40 cellular contexts compared by ENCODE assay signal in the genomic region with DNA sequence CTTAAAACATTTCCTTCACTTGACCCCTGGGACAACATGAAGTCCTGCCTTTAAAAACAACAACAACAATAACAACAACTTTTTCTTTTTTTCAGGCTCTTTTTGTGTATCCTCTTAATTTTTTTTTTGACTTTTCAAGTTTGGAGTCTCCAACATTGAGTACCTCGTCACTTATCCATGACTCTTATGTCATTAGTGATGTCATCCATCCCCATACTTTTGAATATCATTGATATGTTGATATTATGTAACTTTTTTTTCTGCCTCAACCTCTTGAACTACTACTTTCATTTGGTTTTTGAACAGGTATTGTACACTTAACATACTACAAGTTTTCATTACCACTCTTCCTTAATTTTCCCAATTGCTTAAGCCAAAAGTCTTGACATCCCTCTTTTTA.
"Had no signal": no experiment of that assay in that cellular context is flagged by ENCODE, and none has a peak within 500 bp of the region (broad histone marks: within the 10 kb centered on the region; RNA-seq: fewer than 3 reads in every experiment).

No MANE protein-coding gene starts in this region.

- DNase-seq: activated effector memory CD4-positive, alpha-beta T cell treated with anti-CD3 and anti-CD28 coated beads, Interleukin-2, amount 50 U/mL, for 16 hours; activated effector memory CD4-positive, alpha-beta T cell treated with Interleukin-2 at 50 U/mL for 16 hours; activated gamma-delta T cell; activated gamma-delta T cell treated with Interleukin-2 at 50 U/mL for 16 hours; activated naive CD4-positive, alpha-beta T cell; activated naive CD4-positive, alpha-beta T cell treated with anti-CD3 and anti-CD28 coated beads for 36 hours; activated naive CD4-positive, alpha-beta T cell treated with anti-CD3 and anti-CD28 coated beads, Interleukin-2, amount 10 ng/mL, durations not matched to agents 7 days and 5 days; activated naive CD4-positive, alpha-beta T cell treated with anti-CD3 and anti-CD28 coated beads, Interleukin-2, amount 50 U/mL, for 16 hours; activated naive CD4-positive, alpha-beta T cell treated with Interleukin-2 at 50 U/mL for 16 hours; activated naive CD8-positive, alpha-beta T cell treated with anti-CD3 and anti-CD28 coated beads for 36 hours; activated naive CD8-positive, alpha-beta T cell treated with anti-CD3 and anti-CD28 coated beads, Interleukin-2, amount 10 ng/mL, durations not matched to agents 7 days and 5 days; activated naive CD8-positive, alpha-beta T cell treated with anti-CD3 and anti-CD28 coated beads, Interleukin-2, amount 50 U/mL, for 24 hours; activated T-cell treated with anti-CD3 and anti-CD28 coated beads, Interleukin-2, amount 50 U/mL, for 1 hour; activated T-cell treated with anti-CD3 and anti-CD28 coated beads, Interleukin-2, amount 50 U/mL, for 24 hours; activated T-cell treated with anti-CD3 and anti-CD28 coated beads, Interleukin-2, amount 50 U/mL, for 4 hours; activated T-cell treated with anti-CD3 and anti-CD28 coated beads, Interleukin-2, amount 50 U/mL, for 48 hours; activated T-cell treated with anti-CD3 and anti-CD28 coated beads, Interleukin-2, amount 50 U/mL, for 72 hours; adrenal gland; amniotic stem cell; amygdala; anterior cingulate cortex; aorta; body of pancreas; brain microvascular endothelial cell; caudate nucleus; central memory CD4-positive, alpha-beta T cell; cerebellar nuclear complex had no signal

- H3K4me3 ChIP-seq: adrenal gland, ascending aorta, body of pancreas, breast epithelium, cardiac muscle cell had no signal

- H3K4me1 Mint-ChIP-seq: activated naive CD4-positive, alpha-beta T cell treated with anti-CD3 and anti-CD28 coated beads, Interleukin-2, amount 10 ng/mL, durations not matched to agents 7 days and 5 days; activated naive CD4-positive, alpha-beta T cell treated with anti-CD3 and anti-CD28 coated beads, Interleukin-2, amount 50 U/mL, for 24 hours; activated naive CD8-positive, alpha-beta T cell treated with anti-CD3 and anti-CD28 coated beads for 36 hours; activated naive CD8-positive, alpha-beta T cell treated with anti-CD3 and anti-CD28 coated beads, Interleukin-2, amount 10 ng/mL, durations not matched to agents 7 days and 5 days; activated naive CD8-positive, alpha-beta T cell treated with anti-CD3 and anti-CD28 coated beads, Interleukin-2, amount 50 U/mL, for 24 hours; activated T-helper 17 cell treated with anti-CD3 and anti-CD28 coated beads, Interleukin-2, amount 50 U/mL, for 72 hours; brain; central memory CD8-positive, alpha-beta T cell had no signal

- ATAC-seq: activated naive CD4-positive, alpha-beta T cell treated with anti-CD3 and anti-CD28 coated beads, Interleukin-2, amount 50 U/mL, for 72 hours; activated naive CD8-positive, alpha-beta T cell treated with anti-CD3 and anti-CD28 coated beads, Interleukin-2, amount 50 U/mL, for 24 hours; activated T-cell treated with anti-CD3 and anti-CD28 coated beads, Interleukin-2, amount 50 U/mL, for 4 hours; activated T-cell treated with anti-CD3 and anti-CD28 coated beads, Interleukin-2, amount 50 U/mL, for 72 hours; activated T-helper 17 cell treated with anti-CD3 and anti-CD28 coated beads, Interleukin-2, amount 50 U/mL, for 72 hours; body of pancreas had no signal

- H3K27ac Mint-ChIP-seq: activated naive CD4-positive, alpha-beta T cell treated with anti-CD3 and anti-CD28 coated beads for 36 hours; activated naive CD4-positive, alpha-beta T cell treated with anti-CD3 and anti-CD28 coated beads, Interleukin-2, amount 10 ng/mL, durations not matched to agents 7 days and 5 days; activated naive CD4-positive, alpha-beta T cell treated with anti-CD3 and anti-CD28 coated beads, Interleukin-2, amount 50 U/mL, for 24 hours; activated naive CD4-positive, alpha-beta T cell treated with anti-CD3 and anti-CD28 coated beads, Interleukin-2, amount 50 U/mL, for 72 hours; activated naive CD8-positive, alpha-beta T cell; activated naive CD8-positive, alpha-beta T cell treated with anti-CD3 and anti-CD28 coated beads for 36 hours; activated naive CD8-positive, alpha-beta T cell treated with anti-CD3 and anti-CD28 coated beads, Interleukin-2, amount 10 ng/mL, durations not matched to agents 7 days and 5 days; activated naive CD8-positive, alpha-beta T cell treated with anti-CD3 and anti-CD28 coated beads, Interleukin-2, amount 50 U/mL, for 24 hours; activated T-cell treated with anti-CD3 and anti-CD28 coated beads, Interleukin-2, amount 50 U/mL, for 24 hours; activated T-cell treated with anti-CD3 and anti-CD28 coated beads, Interleukin-2, amount 50 U/mL, for 72 hours; activated T-helper 1 cell treated with anti-CD3 and anti-CD28 coated beads, Interleukin-12 subunit alpha, Interleukin-12 subunit beta, Interleukin-2, Interleukin-4 antibody, amounts not matched to agents 30 ng/mL and 10 ng/mL and 1 ng/mL, durations not matched to agents 14 hours and 24 hours and 36 hours; activated T-helper 17 cell treated with anti-CD3 and anti-CD28 coated beads, Interleukin-2, amount 50 U/mL, for 72 hours; activated T-helper 2 cell treated with anti-CD3 and anti-CD28 coated beads, Interferon-gamma antibody, Interleukin-2, Interleukin-4, amounts not matched to agents 10 μg/mL and 5 μg/mL and 100 μg/mL, durations not matched to agents 14 hours and 24 hours and 36 hours; brain had no signal

- H3K36me3 Mint-ChIP-seq: activated naive CD4-positive, alpha-beta T cell treated with anti-CD3 and anti-CD28 coated beads, Interleukin-2, amount 10 ng/mL, durations not matched to agents 7 days and 5 days; activated naive CD4-positive, alpha-beta T cell treated with anti-CD3 and anti-CD28 coated beads, Interleukin-2, amount 50 U/mL, for 24 hours; activated naive CD4-positive, alpha-beta T cell treated with anti-CD3 and anti-CD28 coated beads, Interleukin-2, amount 50 U/mL, for 72 hours; activated naive CD8-positive, alpha-beta T cell; activated naive CD8-positive, alpha-beta T cell treated with anti-CD3 and anti-CD28 coated beads for 36 hours; activated naive CD8-positive, alpha-beta T cell treated with anti-CD3 and anti-CD28 coated beads, Interleukin-2, amount 10 ng/mL, durations not matched to agents 7 days and 5 days; brain had no signal

- H3K9me3 ChIP-seq: adrenal gland, body of pancreas had no signal

- H3K27me3 ChIP-seq: adrenal gland, ascending aorta, body of pancreas, brain microvascular endothelial cell, breast epithelium, cardiac muscle cell had no signal

- H3K4me1 ChIP-seq: adrenal gland, ascending aorta, body of pancreas, breast epithelium had no signal

- H3K27me3 Mint-ChIP-seq: activated naive CD4-positive, alpha-beta T cell treated with anti-CD3 and anti-CD28 coated beads, Interleukin-2, amount 10 ng/mL, durations not matched to agents 7 days and 5 days; activated naive CD8-positive, alpha-beta T cell; activated naive CD8-positive, alpha-beta T cell treated with anti-CD3 and anti-CD28 coated beads for 36 hours; activated naive CD8-positive, alpha-beta T cell treated with anti-CD3 and anti-CD28 coated beads, Interleukin-2, amount 10 ng/mL, durations not matched to agents 7 days and 5 days; activated naive CD8-positive, alpha-beta T cell treated with anti-CD3 and anti-CD28 coated beads, Interleukin-2, amount 50 U/mL, for 24 hours; activated T-cell treated with anti-CD3 and anti-CD28 coated beads, Interleukin-2, amount 50 U/mL, for 24 hours; activated T-helper 17 cell treated with anti-CD3 and anti-CD28 coated beads, Interleukin-2, amount 50 U/mL, for 72 hours; central memory CD8-positive, alpha-beta T cell had no signal

- H3K9me3 Mint-ChIP-seq: activated naive CD4-positive, alpha-beta T cell treated with anti-CD3 and anti-CD28 coated beads for 36 hours; activated naive CD4-positive, alpha-beta T cell treated with anti-CD3 and anti-CD28 coated beads, Interleukin-2, amount 10 ng/mL, durations not matched to agents 7 days and 5 days; activated naive CD4-positive, alpha-beta T cell treated with anti-CD3 and anti-CD28 coated beads, Interleukin-2, amount 50 U/mL, for 24 hours; activated naive CD8-positive, alpha-beta T cell treated with anti-CD3 and anti-CD28 coated beads for 36 hours; activated naive CD8-positive, alpha-beta T cell treated with anti-CD3 and anti-CD28 coated beads, Interleukin-2, amount 10 ng/mL, durations not matched to agents 7 days and 5 days; activated naive CD8-positive, alpha-beta T cell treated with anti-CD3 and anti-CD28 coated beads, Interleukin-2, amount 50 U/mL, for 24 hours; activated T-cell treated with anti-CD3 and anti-CD28 coated beads, Interleukin-2, amount 50 U/mL, for 24 hours; activated T-cell treated with anti-CD3 and anti-CD28 coated beads, Interleukin-2, amount 50 U/mL, for 4 hours; activated T-cell treated with anti-CD3 and anti-CD28 coated beads, Interleukin-2, amount 50 U/mL, for 72 hours; activated T-helper 1 cell treated with anti-CD3 and anti-CD28 coated beads, Interleukin-12 subunit alpha, Interleukin-12 subunit beta, Interleukin-2, Interleukin-4 antibody, amounts not matched to agents 30 ng/mL and 10 ng/mL and 1 ng/mL, durations not matched to agents 14 hours and 24 hours and 36 hours; activated T-helper 17 cell treated with anti-CD3 and anti-CD28 coated beads, Interleukin-2, amount 50 U/mL, for 72 hours; activated T-helper 2 cell treated with anti-CD3 and anti-CD28 coated beads, Interferon-gamma antibody, Interleukin-2, Interleukin-4, amounts not matched to agents 10 μg/mL and 5 μg/mL and 100 μg/mL, durations not matched to agents 14 hours and 24 hours and 36 hours; central memory CD8-positive, alpha-beta T cell had no signal

- H3K36me3 ChIP-seq: adrenal gland, ascending aorta, brain microvascular endothelial cell, breast epithelium, cardiac muscle cell had no signal

- H3K27ac ChIP-seq: adrenal gland, ascending aorta, body of pancreas, brain microvascular endothelial cell, breast epithelium, cardiac muscle cell had no signal

- H3K4me3 Mint-ChIP-seq: activated naive CD4-positive, alpha-beta T cell treated with anti-CD3 and anti-CD28 coated beads for 36 hours; activated naive CD4-positive, alpha-beta T cell treated with anti-CD3 and anti-CD28 coated beads, Interleukin-2, amount 10 ng/mL, durations not matched to agents 7 days and 5 days; activated naive CD4-positive, alpha-beta T cell treated with anti-CD3 and anti-CD28 coated beads, Interleukin-2, amount 50 U/mL, for 24 hours; activated naive CD8-positive, alpha-beta T cell; activated naive CD8-positive, alpha-beta T cell treated with anti-CD3 and anti-CD28 coated beads for 36 hours; activated naive CD8-positive, alpha-beta T cell treated with anti-CD3 and anti-CD28 coated beads, Interleukin-2, amount 10 ng/mL, durations not matched to agents 7 days and 5 days; activated naive CD8-positive, alpha-beta T cell treated with anti-CD3 and anti-CD28 coated beads, Interleukin-2, amount 50 U/mL, for 24 hours; activated T-cell treated with anti-CD3 and anti-CD28 coated beads, Interleukin-2, amount 50 U/mL, for 24 hours; activated T-cell treated with anti-CD3 and anti-CD28 coated beads, Interleukin-2, amount 50 U/mL, for 4 hours; activated T-cell treated with anti-CD3 and anti-CD28 coated beads, Interleukin-2, amount 50 U/mL, for 72 hours; activated T-helper 1 cell treated with anti-CD3 and anti-CD28 coated beads, Interleukin-12 subunit alpha, Interleukin-12 subunit beta, Interleukin-2, Interleukin-4 antibody, amounts not matched to agents 30 ng/mL and 10 ng/mL and 1 ng/mL, durations not matched to agents 14 hours and 24 hours and 36 hours; activated T-helper 17 cell treated with anti-CD3 and anti-CD28 coated beads, Interleukin-2, amount 50 U/mL, for 72 hours; brain; central memory CD8-positive, alpha-beta T cell had no signal

- FAIRE-seq: astrocyte, bronchial epithelial cell had no signal
